In the genomic region with DNA sequence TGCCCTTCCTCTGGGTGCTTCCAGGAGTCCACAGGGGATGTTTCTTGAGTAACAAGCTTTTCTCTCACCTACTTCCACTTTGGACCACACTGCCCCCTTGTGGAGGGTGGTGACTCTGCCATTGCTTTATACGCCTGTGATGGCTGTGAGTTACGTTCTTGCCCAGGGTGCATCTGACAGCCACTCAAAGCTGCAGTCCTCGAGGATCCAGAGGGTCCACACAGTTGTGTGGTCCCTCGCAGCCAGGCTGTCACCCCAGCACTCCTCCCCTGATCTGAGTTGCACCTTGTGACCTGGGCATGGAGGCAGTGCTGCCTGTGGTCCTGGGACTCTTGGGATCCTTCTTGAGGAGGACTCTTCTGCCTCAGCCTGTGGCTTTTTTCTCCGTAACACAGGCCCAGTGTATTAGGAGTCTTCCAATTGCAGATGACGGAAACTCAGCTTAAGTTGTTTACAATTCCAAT, we compare ENCODE assay signal across 8 cellular contexts. TPM values are rescaled to one million over a fixed set of nuclear protein-coding genes. Genes with fewer than 3 reads are reported as not detected.
A peak's percentile ranks its signal among the peaks of the same experiment; 100 is the strongest.
DNase-seq lines count a peak whose midpoint lies in the region; ATAC-seq and FAIRE-seq lines count a peak whose summit lies in the region.

No MANE protein-coding gene starts in this region.

- H3K36me3 Mint-ChIP-seq in activated CD4-positive, alpha-beta T cell treated with anti-CD3 and anti-CD28 coated beads, Interleukin-2, amount 10 ng/mL, durations not matched to agents 7 days and 5 days (ENCODE audit: low read depth) = no peaks in the 10 kb centered on the region

- FAIRE-seq in GM19239 (lab: Jason Lieb, UNC) = peak; percentile 83

- H3K27ac Mint-ChIP-seq in activated CD4-positive, alpha-beta T cell treated with anti-CD3 and anti-CD28 coated beads, Interleukin-2, amount 10 ng/mL, durations not matched to agents 7 days and 5 days = no peak overlapping the region

- DNase-seq in C1 segment of cervical spinal cord (lab: John Stamatoyannopoulos, UW) (peak in 13 of 14 donors; percentile 3 to 60 (median 34)), GM19239 (ENCODE audit: insufficient read length, low spot score) (peak; percentile 75), NCI-H526 treated with DMSO at 0.1 percent for 48 hours (lab: John Stamatoyannopoulos, UW) (peak; percentile 57), dermis blood vessel endothelial cell (peak; percentile 95), medulla oblongata (ENCODE audit: extremely low spot score) (peak; percentile 91)
- peak; percentile 90 for DNase-seq in activated CD4-positive, alpha-beta T cell treated with anti-CD3 and anti-CD28 coated beads, Interleukin-2, amount 10 ng/mL, durations not matched to agents 7 days and 5 days
- DNase-seq in stimulated activated CD8-positive, alpha-beta memory T cell treated with anti-CD3 and anti-CD28 coated beads, Interleukin-15, amount 100 ng/mL, for 1 hour (ENCODE audit: low read depth) = peak; percentile 75

- CTCF ChIA-PET in activated CD4-positive, alpha-beta T cell treated with anti-CD3 and anti-CD28 coated beads, Interleukin-2, amount 10 ng/mL, durations not matched to agents 7 days and 5 days (lab: Charles Lee) = interaction anchor here (0.5 to 5.0 kb wide), 19 partner anchors 8 to 506 kb away, joined by 3 to 39 read pairs (median 4); partner anchors contain the start of gene CEP70

- POLR2A ChIA-PET in activated CD4-positive, alpha-beta T cell treated with anti-CD3 and anti-CD28 coated beads, Interleukin-2, amount 10 ng/mL, durations not matched to agents 7 days and 5 days (lab: Charles Lee) = interaction anchor here (0.7 kb wide), 1 partner anchor 506 kb away, joined by 5 read pairs; no protein-coding TSS in a partner anchor

- peak; percentile 80 for ATAC-seq in HG03439 (IDR thresholded peaks at IDR 0.05; ENCODE audit: unreplicated experiment)

- H3K9me3 Mint-ChIP-seq in activated CD4-positive, alpha-beta T cell treated with anti-CD3 and anti-CD28 coated beads, Interleukin-2, amount 10 ng/mL, durations not matched to agents 7 days and 5 days = no peaks in the 10 kb centered on the region

- H3K27me3 Mint-ChIP-seq in activated CD4-positive, alpha-beta T cell treated with anti-CD3 and anti-CD28 coated beads, Interleukin-2, amount 10 ng/mL, durations not matched to agents 7 days and 5 days = peaks cover 3% of the 10 kb centered on the region

- no peak overlapping the region for H3K4me3 Mint-ChIP-seq in activated CD4-positive, alpha-beta T cell treated with anti-CD3 and anti-CD28 coated beads, Interleukin-2, amount 10 ng/mL, durations not matched to agents 7 days and 5 days

- H3K4me1 Mint-ChIP-seq in activated CD4-positive, alpha-beta T cell treated with anti-CD3 and anti-CD28 coated beads, Interleukin-2, amount 10 ng/mL, durations not matched to agents 7 days and 5 days = no peaks in the 10 kb centered on the region

RNA-seq across cellular contexts. Expression of gene FOXL2, which starts 23.4 kb away (rescaled TPM):
- total RNA-seq in activated CD4-positive, alpha-beta T cell treated with anti-CD3 and anti-CD28 coated beads, Interleukin-2, amount 10 ng/mL, durations not matched to agents 7 days and 5 days = not detected
- not detected in 2 replicates for total RNA-seq in dermis blood vessel endothelial cell

RNA-seq across cellular contexts. Expression of gene FOXL2NB, which starts 23.5 kb away (rescaled TPM):
- not detected for total RNA-seq in activated CD4-positive, alpha-beta T cell treated with anti-CD3 and anti-CD28 coated beads, Interleukin-2, amount 10 ng/mL, durations not matched to agents 7 days and 5 days
- total RNA-seq in dermis blood vessel endothelial cell = under 0.01 TPM in 1 of 2 replicates, not detected in the other

Comparison
In these comparisons a context has a peak if more than half of its experiments do, and no peak if none do; other contexts are left out.
1. Peak in every context shown above with its lines: DNase-seq and ATAC-seq.
2. DNase-seq: peak in every context shown above with its lines; median percentile 95 in dermis blood vessel endothelial cell; 91 in medulla oblongata; 90 in activated CD4-positive, alpha-beta T cell treated with anti-CD3 and anti-CD28 coated beads, Interleukin-2, amount 10 ng/mL, durations not matched to agents 7 days and 5 days; 75 in GM19239; 75 in stimulated activated CD8-positive, alpha-beta memory T cell treated with anti-CD3 and anti-CD28 coated beads, Interleukin-15, amount 100 ng/mL, for 1 hour; 57 in NCI-H526 treated with DMSO at 0.1 percent for 48 hours; 34 in C1 segment of cervical spinal cord.